In genomic region chr1:177586429-177586828, GRCh38 we compare ENCODE assay signal across 18 cellular contexts.
A peak's percentile ranks its signal among the peaks of the same experiment; 100 is the strongest.
DNase-seq lines count a peak whose midpoint lies in the region; ATAC-seq and TF ChIP-seq lines count a peak whose summit lies in the region.
"Had no signal": no experiment of that assay in that cellular context is flagged by ENCODE, and none has a peak within 500 bp of the region (broad histone marks: within the 10 kb centered on the region; RNA-seq: fewer than 3 reads in every experiment).

No MANE protein-coding gene starts in this region.

- intact Hi-C loops in sciatic nerve (cut with DNase I) (no loop called here), adrenal gland (cut with DNase I) (no loop called here)

- H3K36me3 ChIP-seq in adrenal gland (replicated peaks in 1 of 2) = no peaks in the 10 kb centered on the region

- no peak for TF ChIP-seq CTCF in adrenal gland (IDR thresholded peaks at IDR 0.05)

- WGBS in adrenal gland, 4 donors = 62 to 74% (median 65%) methylated on average over 1 of the region's 1 CpG

- H3K9me3 ChIP-seq in adrenal gland (replicated peaks in 1 of 3) = no peaks in the 10 kb centered on the region
- H3K9me3 ChIP-seq: body of pancreas had no signal

- no peaks in the 10 kb centered on the region for H3K27me3 ChIP-seq in adrenal gland
- H3K27me3 ChIP-seq: body of pancreas had no signal

- ATAC-seq in sciatic nerve (peak; percentile 83), GM21723 (IDR thresholded peaks at IDR 0.05; ENCODE audit: unreplicated experiment) (no peak)
- ATAC-seq: activated T-cell treated with anti-CD3 and anti-CD28 coated beads, Interleukin-2, amount 50 U/mL, for 4 hours; body of pancreas; left ventricle myocardium superior had no signal

- no peaks in the 10 kb centered on the region for H3K4me1 ChIP-seq in adrenal gland (replicated peaks in 1 of 2)
- H3K4me1 ChIP-seq: body of pancreas had no signal

- H3K27ac ChIP-seq in adrenal gland = no peak overlapping the region
- H3K27ac ChIP-seq: body of pancreas had no signal

- H3K4me3 ChIP-seq in adrenal gland = no peak overlapping the region
- H3K4me3 ChIP-seq: body of pancreas, skin epidermis had no signal

- no peak for TF ChIP-seq POLR2A in adrenal gland (IDR thresholded peaks at IDR 0.05)

- DNase-seq in GM03348 (ENCODE audit: low spot score) (peak; percentile 71), amniotic epithelial cell (ENCODE audit: low read depth) (peak; percentile 2), fibroblast of peridontal ligament (ENCODE audit: extremely low read depth) (peak; percentile 80), sciatic nerve (ENCODE audit: low spot score) (no peak), CD1c-positive myeloid dendritic cell (ENCODE audit: extremely low spot score) (no peak), NOMO-1 treated with dmso at 0.1 percent for 144 hours (lab: John Stamatoyannopoulos, UW; ENCODE audit: unreplicated experiment) (no peak), adrenal gland (no peak)
- DNase-seq: activated T-cell treated with anti-CD3 and anti-CD28 coated beads, Interleukin-2, amount 50 U/mL, for 4 hours; body of pancreas; effector memory CD4-positive, alpha-beta T cell; left ventricle myocardium superior; NCI-H345; nephron progenitor cell; OCI-M1; substantia nigra; SW 1271 had no signal

Comparison
In these comparisons a context has a peak if more than half of its experiments do, and no peak if none do; other contexts are left out.
1. DNase-seq: peak in GM03348 (single experiment), amniotic epithelial cell (single experiment) and fibroblast of peridontal ligament (single experiment); none in sciatic nerve (single experiment), CD1c-positive myeloid dendritic cell (single experiment), NOMO-1 treated with dmso at 0.1 percent for 144 hours (single experiment) and adrenal gland (0 of 7).